In genomic region chr5:115296130-115296997, GRCh38 we compare ENCODE assay signal across 1 cellular context.
TF ChIP-seq lines count a peak whose summit lies in the region.

A gene with protein sequence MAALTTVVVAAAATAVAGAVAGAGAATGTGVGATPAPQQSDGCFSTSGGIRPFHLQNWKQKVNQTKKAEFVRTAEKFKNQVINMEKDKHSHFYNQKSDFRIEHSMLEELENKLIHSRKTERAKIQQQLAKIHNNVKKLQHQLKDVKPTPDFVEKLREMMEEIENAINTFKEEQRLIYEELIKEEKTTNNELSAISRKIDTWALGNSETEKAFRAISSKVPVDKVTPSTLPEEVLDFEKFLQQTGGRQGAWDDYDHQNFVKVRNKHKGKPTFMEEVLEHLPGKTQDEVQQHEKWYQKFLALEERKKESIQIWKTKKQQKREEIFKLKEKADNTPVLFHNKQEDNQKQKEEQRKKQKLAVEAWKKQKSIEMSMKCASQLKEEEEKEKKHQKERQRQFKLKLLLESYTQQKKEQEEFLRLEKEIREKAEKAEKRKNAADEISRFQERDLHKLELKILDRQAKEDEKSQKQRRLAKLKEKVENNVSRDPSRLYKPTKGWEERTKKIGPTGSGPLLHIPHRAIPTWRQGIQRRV (minus strand): TSS chr5:115296654. CDS start chr5:115296543, 111 bp downstream.

TF ChIP-seq in HEK293, 187 proteins besides CTCF, POLR2A, EP300 and RAD21 (continued from another document and continues in another):
- TF ChIP-seq ZNF76 (tag by site-specific recombination; IDR thresholded peaks at IDR 0.05; ENCODE audit: borderline replicate concordance, low read depth) (peak; percentile 44; the same call in 1 of the 2 replicates), SP7 (tag by site-specific recombination; IDR thresholded peaks at IDR 0.05) (peak; percentile 51; the same call in 1 of the 2 replicates), WT1 (tag by site-specific recombination; IDR thresholded peaks at IDR 0.05) (no peak), ZNF274 (IDR thresholded peaks at IDR 0.05; ENCODE audit: low read length) (no peak), ZNF274 (tag by site-specific recombination; IDR thresholded peaks at IDR 0.05; ENCODE audit: borderline replicate concordance) (no peak), ZNF248 (tag by site-specific recombination; IDR thresholded peaks at IDR 0.05) (no peak), ZFP69B (tag by site-specific recombination; IDR thresholded peaks at IDR 0.05) (peak; percentile 26; the same call in 1 of the 2 replicates), GLIS2 (tag by site-specific recombination; IDR thresholded peaks at IDR 0.05) (peak; percentile 63), ZBTB20 (tag by site-specific recombination; IDR thresholded peaks at IDR 0.05) (peak; percentile 91), ZNF394 (tag by site-specific recombination; IDR thresholded peaks at IDR 0.05; ENCODE audit: borderline replicate concordance) (peak; percentile 38; the same call in 1 of the 2 replicates), ZBTB21 (tag by site-specific recombination; IDR thresholded peaks at IDR 0.05) (no peak), ZBTB8A (tag by site-specific recombination; IDR thresholded peaks at IDR 0.05) (peak; percentile 71), ZNF292 (tag by site-specific recombination; IDR thresholded peaks at IDR 0.05; ENCODE audit: borderline replicate concordance, low read depth) (no peak), KLF10 (tag by site-specific recombination; IDR thresholded peaks at IDR 0.05) (0 out of 2 replicates have a peak, but pooled peaks have one; percentile 34), ZNF335 (tag by site-specific recombination; conservative IDR thresholded peaks at IDR 0.05) (peak; percentile 94), ZFHX2 (tag by site-specific recombination; conservative IDR thresholded peaks at IDR 0.05) (peak; percentile 32; the same call in 1 of the 2 replicates), ZEB2 (tag by site-specific recombination; IDR thresholded peaks at IDR 0.05) (peak; percentile 62; the same call in 1 of the 2 replicates), PRDM2 (tag by site-specific recombination; IDR thresholded peaks at IDR 0.05; ENCODE audit: borderline replicate concordance) (no peak), ZNF157 (tag by site-specific recombination; IDR thresholded peaks at IDR 0.05) (no peak), ZBTB48 (tag by site-specific recombination; IDR thresholded peaks at IDR 0.05) (peak; percentile 93), GLI4 (tag by site-specific recombination; IDR thresholded peaks at IDR 0.05) (0 out of 2 replicates have a peak, but pooled peaks have one; percentile 18), ZFP41 (tag by site-specific recombination; IDR thresholded peaks at IDR 0.05; ENCODE audit: borderline replicate concordance) (no peak), ZNF624 (tag by site-specific recombination; IDR thresholded peaks at IDR 0.05) (no peak), ZNF843 (tag by site-specific recombination; IDR thresholded peaks at IDR 0.05) (peak; percentile 22; the same call in 1 of the 2 replicates), ZNF600 (tag by site-specific recombination; IDR thresholded peaks at IDR 0.05) (peak; percentile 81), SP3 (tag by site-specific recombination; IDR thresholded peaks at IDR 0.05) (0 out of 2 replicates have a peak, but pooled peaks have one; percentile 18), HIC1 (tag by site-specific recombination; IDR thresholded peaks at IDR 0.05) (peak; percentile 53; the same call in 1 of the 2 replicates), ZNF324 (tag by site-specific recombination; IDR thresholded peaks at IDR 0.05) (0 out of 2 replicates have a peak, but pooled peaks have one; percentile 16), KLF8 (tag by site-specific recombination; IDR thresholded peaks at IDR 0.05) (peak; percentile 67; the same call in 1 of the 2 replicates), ZSCAN30 (tag by site-specific recombination; IDR thresholded peaks at IDR 0.05) (peak; percentile 86; the same call in 1 of the 2 replicates), OVOL3 (tag by site-specific recombination; IDR thresholded peaks at IDR 0.05) (no peak), OSR2 (tag by site-specific recombination; IDR thresholded peaks at IDR 0.05) (peak; percentile 81)
- TF ChIP-seq, protein P1, sequence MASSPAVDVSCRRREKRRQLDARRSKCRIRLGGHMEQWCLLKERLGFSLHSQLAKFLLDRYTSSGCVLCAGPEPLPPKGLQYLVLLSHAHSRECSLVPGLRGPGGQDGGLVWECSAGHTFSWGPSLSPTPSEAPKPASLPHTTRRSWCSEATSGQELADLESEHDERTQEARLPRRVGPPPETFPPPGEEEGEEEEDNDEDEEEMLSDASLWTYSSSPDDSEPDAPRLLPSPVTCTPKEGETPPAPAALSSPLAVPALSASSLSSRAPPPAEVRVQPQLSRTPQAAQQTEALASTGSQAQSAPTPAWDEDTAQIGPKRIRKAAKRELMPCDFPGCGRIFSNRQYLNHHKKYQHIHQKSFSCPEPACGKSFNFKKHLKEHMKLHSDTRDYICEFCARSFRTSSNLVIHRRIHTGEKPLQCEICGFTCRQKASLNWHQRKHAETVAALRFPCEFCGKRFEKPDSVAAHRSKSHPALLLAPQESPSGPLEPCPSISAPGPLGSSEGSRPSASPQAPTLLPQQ (tag by site-specific recombination; IDR thresholded peaks at IDR 0.05): peak; percentile 61; the same call in 1 of the 2 replicates
- TF ChIP-seq, protein P2, sequence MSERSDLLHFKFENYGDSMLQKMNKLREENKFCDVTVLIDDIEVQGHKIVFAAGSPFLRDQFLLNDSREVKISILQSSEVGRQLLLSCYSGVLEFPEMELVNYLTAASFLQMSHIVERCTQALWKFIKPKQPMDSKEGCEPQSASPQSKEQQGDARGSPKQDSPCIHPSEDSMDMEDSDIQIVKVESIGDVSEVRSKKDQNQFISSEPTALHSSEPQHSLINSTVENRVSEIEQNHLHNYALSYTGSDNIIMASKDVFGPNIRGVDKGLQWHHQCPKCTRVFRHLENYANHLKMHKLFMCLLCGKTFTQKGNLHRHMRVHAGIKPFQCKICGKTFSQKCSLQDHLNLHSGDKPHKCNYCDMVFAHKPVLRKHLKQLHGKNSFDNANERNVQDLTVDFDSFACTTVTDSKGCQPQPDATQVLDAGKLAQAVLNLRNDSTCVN (tag by site-specific recombination; optimal IDR thresholded peaks at IDR 0.05): peak; percentile 87
- TF ChIP-seq, protein P3, sequence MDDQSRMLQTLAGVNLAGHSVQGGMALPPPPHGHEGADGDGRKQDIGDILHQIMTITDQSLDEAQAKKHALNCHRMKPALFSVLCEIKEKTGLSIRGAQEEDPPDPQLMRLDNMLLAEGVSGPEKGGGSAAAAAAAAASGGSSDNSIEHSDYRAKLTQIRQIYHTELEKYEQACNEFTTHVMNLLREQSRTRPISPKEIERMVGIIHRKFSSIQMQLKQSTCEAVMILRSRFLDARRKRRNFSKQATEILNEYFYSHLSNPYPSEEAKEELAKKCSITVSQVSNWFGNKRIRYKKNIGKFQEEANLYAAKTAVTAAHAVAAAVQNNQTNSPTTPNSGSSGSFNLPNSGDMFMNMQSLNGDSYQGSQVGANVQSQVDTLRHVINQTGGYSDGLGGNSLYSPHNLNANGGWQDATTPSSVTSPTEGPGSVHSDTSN (CRISPR knock-in tag; IDR thresholded peaks at IDR 0.05): peak; percentile 87; the same call in 1 of the 2 replicates
- TF ChIP-seq, protein P4, sequence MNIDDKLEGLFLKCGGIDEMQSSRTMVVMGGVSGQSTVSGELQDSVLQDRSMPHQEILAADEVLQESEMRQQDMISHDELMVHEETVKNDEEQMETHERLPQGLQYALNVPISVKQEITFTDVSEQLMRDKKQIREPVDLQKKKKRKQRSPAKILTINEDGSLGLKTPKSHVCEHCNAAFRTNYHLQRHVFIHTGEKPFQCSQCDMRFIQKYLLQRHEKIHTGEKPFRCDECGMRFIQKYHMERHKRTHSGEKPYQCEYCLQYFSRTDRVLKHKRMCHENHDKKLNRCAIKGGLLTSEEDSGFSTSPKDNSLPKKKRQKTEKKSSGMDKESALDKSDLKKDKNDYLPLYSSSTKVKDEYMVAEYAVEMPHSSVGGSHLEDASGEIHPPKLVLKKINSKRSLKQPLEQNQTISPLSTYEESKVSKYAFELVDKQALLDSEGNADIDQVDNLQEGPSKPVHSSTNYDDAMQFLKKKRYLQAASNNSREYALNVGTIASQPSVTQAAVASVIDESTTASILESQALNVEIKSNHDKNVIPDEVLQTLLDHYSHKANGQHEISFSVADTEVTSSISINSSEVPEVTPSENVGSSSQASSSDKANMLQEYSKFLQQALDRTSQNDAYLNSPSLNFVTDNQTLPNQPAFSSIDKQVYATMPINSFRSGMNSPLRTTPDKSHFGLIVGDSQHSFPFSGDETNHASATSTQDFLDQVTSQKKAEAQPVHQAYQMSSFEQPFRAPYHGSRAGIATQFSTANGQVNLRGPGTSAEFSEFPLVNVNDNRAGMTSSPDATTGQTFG (tag by site-specific recombination; IDR thresholded peaks at IDR 0.05; ENCODE audit: borderline replicate concordance): no peak
- TF ChIP-seq, protein P5, sequence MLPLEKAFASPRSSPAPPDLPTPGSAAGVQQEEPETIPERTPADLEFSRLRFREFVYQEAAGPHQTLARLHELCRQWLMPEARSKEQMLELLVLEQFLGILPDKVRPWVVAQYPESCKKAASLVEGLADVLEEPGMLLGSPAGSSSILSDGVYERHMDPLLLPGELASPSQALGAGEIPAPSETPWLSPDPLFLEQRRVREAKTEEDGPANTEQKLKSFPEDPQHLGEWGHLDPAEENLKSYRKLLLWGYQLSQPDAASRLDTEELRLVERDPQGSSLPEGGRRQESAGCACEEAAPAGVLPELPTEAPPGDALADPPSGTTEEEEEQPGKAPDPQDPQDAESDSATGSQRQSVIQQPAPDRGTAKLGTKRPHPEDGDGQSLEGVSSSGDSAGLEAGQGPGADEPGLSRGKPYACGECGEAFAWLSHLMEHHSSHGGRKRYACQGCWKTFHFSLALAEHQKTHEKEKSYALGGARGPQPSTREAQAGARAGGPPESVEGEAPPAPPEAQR (tag by site-specific recombination; IDR thresholded peaks at IDR 0.05): no peak
